In genomic region chr1:120111771-120112170, GRCh38 we compare ENCODE assay signal across 7 cellular contexts. TPM values are rescaled to one million over a fixed set of nuclear protein-coding genes. Genes with fewer than 3 reads are reported as not detected.
DNase-seq lines count a peak whose midpoint lies in the region; ATAC-seq, FAIRE-seq and TF ChIP-seq lines count a peak whose summit lies in the region.
"Not testable (repeated sequence)": the region's sequence is repeated elsewhere in the genome, so short reads cannot be mapped to it uniquely, and the experiment has no call there.

No MANE protein-coding gene starts in this region.

- H3K79me2 ChIP-seq in HCT116 (ENCODE audit: insufficient read depth, low read length); PC-3 (ENCODE audit: low read length); astrocyte (ENCODE audit: insufficient read depth, low read length): not testable (repeated sequence)

- CTCF ChIA-PET in A549 (lab: Yijun Ruan, JAX); HCT116 (lab: Charles Lee); PC-3 (lab: Charles Lee): not testable (repeated sequence)

- H3K4me2 ChIP-seq in A549; HCT116 (ENCODE audit: low read length); PC-3 (ENCODE audit: low read length); astrocyte (ENCODE audit: low read length): not testable (repeated sequence)

- TF ChIP-seq RAD21 in A549 (conservative IDR thresholded peaks at IDR 0.05 in 1 of 2, IDR thresholded peaks at IDR 0.05 in 1 of 2); HCT116 (IDR thresholded peaks at IDR 0.05; ENCODE audit: low read depth): not testable (repeated sequence)

- not testable (repeated sequence) for H3K4me1 ChIP-seq in A549; HCT116 (ENCODE audit: control insufficient read depth in 1 of 2, insufficient read depth in 2 of 2, low read length in 2 of 2); PC-3 (ENCODE audit: insufficient read depth, low read length); astrocyte (ENCODE audit: insufficient read depth, low read length); left lung; pancreas

- H2AFZ ChIP-seq in HCT116 (ENCODE audit: low read depth, low read length, poor library complexity, severe bottlenecking); PC-3 (ENCODE audit: low read length); astrocyte (ENCODE audit: low read depth, low read length): not testable (repeated sequence)

- not testable (repeated sequence) for TF ChIP-seq CTCF in A549 (IDR thresholded peaks at IDR 0.05); HCT116 (IDR thresholded peaks at IDR 0.05 in 2 of 3, conservative IDR thresholded peaks at IDR 0.05 in 1 of 3; ENCODE audit: borderline replicate concordance in 1 of 3, insufficient read depth in 1 of 3, low read depth in 2 of 3, low read length in 2 of 3); PC-3 (conservative IDR thresholded peaks at IDR 0.05; ENCODE audit: low read depth, low read length); astrocyte (IDR thresholded peaks at IDR 0.05; ENCODE audit: insufficient read depth, low read depth, low read length); left lung (IDR thresholded peaks at IDR 0.05); pancreas (IDR thresholded peaks at IDR 0.05)

- not testable (repeated sequence) for H3K27me3 Mint-ChIP-seq in astrocyte (ENCODE audit: low read depth, unreplicated experiment)

- not testable (repeated sequence) for H3K4me1 Mint-ChIP-seq in astrocyte (ENCODE audit: low read depth, unreplicated experiment)

- 0% methylated on average over 1 of the region's 3 CpGs for WGBS in A549 (ENCODE audit: missing lambda C conversion rate)
- WGBS in pancreas, 2 donors, result no CpG with 5 or more reads among the region's 3 CpGs

- TF ChIP-seq EP300 in A549 (IDR thresholded peaks at IDR 0.05), result not testable (repeated sequence)

- not testable (repeated sequence) for H3K36me3 ChIP-seq in HCT116 (ENCODE audit: control insufficient read depth in 1 of 2, insufficient read depth in 2 of 2, low read length in 2 of 2); PC-3 (ENCODE audit: low read depth, low read length); astrocyte (ENCODE audit: insufficient read depth, low read length); left lung; pancreas

- not testable (repeated sequence) for FAIRE-seq in A549 (lab: Jason Lieb, UNC); pancreas (lab: Jason Lieb, UNC)
- FAIRE-seq in RCC 7860 (lab: Jason Lieb, UNC) (peak; percentile 85), astrocyte (lab: Jason Lieb, UNC) (peak; percentile 89)

- H3K36me3 Mint-ChIP-seq in astrocyte (ENCODE audit: low read depth, unreplicated experiment), result not testable (repeated sequence)

- not testable (repeated sequence) for H3K4me3 Mint-ChIP-seq in astrocyte (ENCODE audit: unreplicated experiment)

- not testable (repeated sequence) for H3K9me3 ChIP-seq in A549; HCT116 (ENCODE audit: control insufficient read depth in 1 of 2, insufficient read depth in 1 of 2, low read depth in 1 of 2, low read length in 2 of 2); PC-3 (ENCODE audit: low read length); astrocyte (ENCODE audit: insufficient read depth, low read depth, low read length); left lung; pancreas

- H3K4me3 ChIP-seq in A549; HCT116 (replicated peaks in 1 of 2; ENCODE audit: low read depth in 1 of 2, low read length in 2 of 2); PC-3 (ENCODE audit: low read length); astrocyte (ENCODE audit: insufficient read depth, low read depth, low read length); left lung; pancreas: not testable (repeated sequence)

- POLR2A ChIA-PET in A549 (lab: Yijun Ruan, JAX); HCT116 (lab: Charles Lee); PC-3 (lab: Charles Lee; ENCODE audit: unreplicated experiment): not testable (repeated sequence)

- not testable (repeated sequence) for H3K9me3 Mint-ChIP-seq in astrocyte (ENCODE audit: unreplicated experiment)

- not testable (repeated sequence) for H3F3A ChIP-seq in PC-3 (ENCODE audit: low read length, unreplicated experiment)

- not testable (repeated sequence) for DNase-seq in A549 (ENCODE audit: low read depth in 1 of 2, low spot score in 1 of 2); HCT116 (ENCODE audit: low read depth, low spot score); PC-3; RCC 7860 (ENCODE audit: low spot score); astrocyte (ENCODE audit: low read depth); left lung; pancreas

- TF ChIP-seq POLR2A in A549 (IDR thresholded peaks at IDR 0.05; ENCODE audit: low read length); HCT116 (IDR thresholded peaks at IDR 0.05; ENCODE audit: borderline replicate concordance, extremely low read depth, insufficient read depth, insufficient read length): not testable (repeated sequence)

- RAD21 ChIA-PET in HCT116 (lab: Charles Lee; ENCODE audit: low non-redundant PET in 1 of 2, low total read pairs in 2 of 2, uncharacterized antibody in 2 of 2, unreplicated experiment in 2 of 2), result not testable (repeated sequence)

- peak; percentile 86 to 96; a peak in 5 of 6 replicates for ATAC-seq in A549
- peak; percentile 59; the same call in 1 of the 2 replicates for ATAC-seq in HCT116
- peak; percentile 74 for ATAC-seq in PC-3
- ATAC-seq in left lung, result peak; percentile 31
- peak in 3 of 4 donors; percentile 54 to 83 (median 70) for ATAC-seq in pancreas

- intact Hi-C loops in HCT116 (cut with micrococcal nuclease); PC-3 (cut with micrococcal nuclease); left lung (cut with DNase I); pancreas (cut with DNase I): not testable (repeated sequence)

- H3K27ac ChIP-seq in A549; HCT116 (ENCODE audit: low read depth, low read length); PC-3 (ENCODE audit: low read length); astrocyte (ENCODE audit: low read depth, low read length); left lung; pancreas: not testable (repeated sequence)

- not testable (repeated sequence) for H4K20me1 ChIP-seq in HCT116 (ENCODE audit: insufficient read depth); PC-3 (ENCODE audit: low read length); astrocyte (ENCODE audit: insufficient read depth, low read length)

- H3K27ac Mint-ChIP-seq in astrocyte (ENCODE audit: unreplicated experiment), result not testable (repeated sequence)

- H3K9ac ChIP-seq in HCT116 (ENCODE audit: low read length); PC-3 (ENCODE audit: low read length); astrocyte (ENCODE audit: low read length): not testable (repeated sequence)

- not testable (repeated sequence) for BruUV-seq in HCT116 (replicated peaks; lab: Mats Ljungman, UMichigan); PC-3 (replicated peaks; lab: Mats Ljungman, UMichigan)

- H3K9me2 ChIP-seq in HCT116 (ENCODE audit: insufficient read depth); PC-3 (replicated peaks; ENCODE audit: low read length): not testable (repeated sequence)

- not testable (repeated sequence) for H3K27me3 ChIP-seq in HCT116 (ENCODE audit: insufficient read depth, low read length); PC-3 (ENCODE audit: low read length); astrocyte (ENCODE audit: insufficient read depth, low read length); left lung; pancreas

RNA-seq across cellular contexts. Expression of gene NOTCH2, which starts 42.3 kb away (rescaled TPM):
- 15.0 and 29.9 TPM in 2 replicates for polyA plus RNA-seq in A549 (2011; rRNA removed)
- polyA plus RNA-seq in A549 (2012; cell fraction: cytosol; rRNA removed), result 6.8 and 9.0 TPM in 2 replicates
- 20.2 and 20.7 TPM in 2 replicates for polyA plus RNA-seq in A549 (2012; cell fraction: nucleus; rRNA removed)
- 11.6 to 13.5 TPM (median 11.6 TPM) in 3 replicates for polyA plus RNA-seq in A549 (2017; fragmentation: RNase III; extraction: RNeasy Plus Mini Kit Qiagen cat#74134 plus additional on column Dnase treatment)
- 114 and 127 TPM in 2 replicates for polyA minus RNA-seq in A549 (2011; rRNA and poly(A)+ RNA removed)
- 62.9 TPM for total RNA-seq in HCT116 (2021; ENCODE audit: unreplicated experiment)
- polyA plus RNA-seq in HCT116 (2012), result 25.5 and 27.5 TPM in 2 replicates
- total RNA-seq in PC-3 (2014; rRNA removed), result 42.2 and 61.5 TPM in 2 replicates
- total RNA-seq in astrocyte, result 194 and 213 TPM in 2 replicates
- total RNA-seq in left lung, result 100 to 1,000 TPM in 1 of 2 donors, 10 to 100 TPM in 1; 93.5 to 129 TPM
- 10 to 100 TPM; 35.4 to 89.4 (median 49.6) TPM for total RNA-seq in pancreas
- polyA plus RNA-seq in pancreas, result 1 to 10 TPM; 6.7 to 7.9 TPM

Comparison
In these comparisons a context has a peak if more than half of its experiments do, and no peak if none do; other contexts are left out.
1. ATAC-seq: peak in every context shown above with its lines; median percentile 91 in A549; 74 in PC-3; 70 in pancreas; 59 in HCT116; 31 in left lung.